1 cellular context compared by ENCODE assay signal in genomic region chr20:32586291-32586690, GRCh38.
TF ChIP-seq lines count a peak whose summit lies in the region.

No MANE protein-coding gene starts in this region.

TF ChIP-seq in GM23338, 12 proteins besides CTCF, POLR2A, EP300 and RAD21 (continued from another document):
- TF ChIP-seq EZH2 (IDR thresholded peaks at IDR 0.05; ENCODE audit: low read depth, unreplicated experiment) = no peak
- TF ChIP-seq CREB1 (CRISPR knock-in tag; IDR thresholded peaks at IDR 0.05; ENCODE audit: low read depth) = no peak
- no peak for TF ChIP-seq EZH2phosphoT487 (IDR thresholded peaks at IDR 0.05; ENCODE audit: unreplicated experiment)
- TF ChIP-seq JUNB (IDR thresholded peaks at IDR 0.05; ENCODE audit: unreplicated experiment) = no peak
- no peak for TF ChIP-seq NANOG (IDR thresholded peaks at IDR 0.05; ENCODE audit: borderline replicate concordance)
- TF ChIP-seq STAT1 (IDR thresholded peaks at IDR 0.05; ENCODE audit: unreplicated experiment) = no peak
- TF ChIP-seq ZNF462 (CRISPR knock-in tag; IDR thresholded peaks at IDR 0.05) = no peak
